In the genomic region with DNA sequence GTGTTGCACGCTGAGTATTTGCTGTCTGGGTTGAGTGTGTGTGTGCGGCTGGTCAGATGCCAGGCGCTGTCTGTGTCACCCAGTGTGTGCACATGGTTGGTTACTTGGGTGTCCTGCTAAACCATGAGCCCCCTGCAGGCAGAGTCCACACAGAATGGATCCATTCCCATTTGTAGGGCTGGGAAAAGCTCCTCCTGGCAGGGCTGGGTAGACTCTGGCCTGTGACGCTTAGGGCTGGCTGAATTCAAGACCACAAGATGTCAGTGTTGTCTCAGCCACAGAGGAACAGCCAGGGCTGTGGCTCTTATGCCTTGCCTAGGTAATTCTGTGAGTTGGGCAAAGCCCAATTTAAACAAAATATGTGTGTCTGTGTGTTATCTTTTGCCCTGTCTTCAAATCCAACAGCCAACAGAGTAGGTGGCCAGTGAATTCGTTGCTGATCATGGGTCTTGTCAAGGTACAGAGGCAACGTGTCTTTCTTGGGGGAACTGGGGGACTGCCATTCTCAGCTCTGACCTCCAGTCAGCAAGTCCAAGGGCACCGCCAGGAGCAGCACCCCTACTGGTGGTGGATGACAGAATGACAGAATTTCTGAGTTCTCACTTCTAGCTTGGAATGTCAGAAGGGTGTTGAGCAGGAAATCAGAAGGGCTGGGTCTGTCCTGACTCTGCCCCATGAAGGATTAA, we compare ENCODE assay signal across 8 cellular contexts.
DNase-seq lines count a peak whose midpoint lies in the region; ATAC-seq and TF ChIP-seq lines count a peak whose summit lies in the region.

No MANE protein-coding gene starts in this region.

- TF ChIP-seq CTCF in kidney epithelial cell (IDR thresholded peaks at IDR 0.05; ENCODE audit: insufficient read depth, low read length, poor library complexity, severe bottlenecking) = peak; percentile 17

- H3K36me3 Mint-ChIP-seq in activated T-helper 17 cell treated with anti-CD3 and anti-CD28 coated beads, Interleukin-2, amount 50 U/mL, for 72 hours (ENCODE audit: low read depth) = no peaks in the 10 kb centered on the region

- no peaks in the 10 kb centered on the region for H3K4me1 Mint-ChIP-seq in activated T-helper 17 cell treated with anti-CD3 and anti-CD28 coated beads, Interleukin-2, amount 50 U/mL, for 72 hours

- DNase-seq in DMS153 treated with DMSO at 0.1 percent for 48 hours (lab: John Stamatoyannopoulos, UW; ENCODE audit: unreplicated experiment) (peak; percentile 63), NCI-H128 (lab: John Stamatoyannopoulos, UW; ENCODE audit: unreplicated experiment) (peak; percentile 2), kidney epithelial cell (ENCODE audit: low read depth) (no peak)
- no peak for DNase-seq in stimulated activated CD4-positive, alpha-beta T cell treated with anti-CD3 and anti-CD28 coated beads, Interleukin-2, amount 100 ng/mL, for 48 hours
- DNase-seq in activated CD4-positive, alpha-beta T cell treated with anti-CD3 and anti-CD28 coated beads for 1 hour = no peak

- no peaks in the 10 kb centered on the region for H3K9me3 Mint-ChIP-seq in activated T-helper 17 cell treated with anti-CD3 and anti-CD28 coated beads, Interleukin-2, amount 50 U/mL, for 72 hours

- H3K27me3 ChIP-seq in kidney epithelial cell (ENCODE audit: control insufficient read depth, insufficient read depth, low read length) = no peaks in the 10 kb centered on the region

- H3K27ac Mint-ChIP-seq in activated T-helper 17 cell treated with anti-CD3 and anti-CD28 coated beads, Interleukin-2, amount 50 U/mL, for 72 hours = no peak overlapping the region

- ATAC-seq in GM21786 (IDR thresholded peaks at IDR 0.05; ENCODE audit: unreplicated experiment) (peak; percentile 56), GM21737 (IDR thresholded peaks at IDR 0.05; ENCODE audit: unreplicated experiment) (no peak)
- ATAC-seq in activated T-helper 17 cell treated with anti-CD3 and anti-CD28 coated beads, Interleukin-2, amount 50 U/mL, for 72 hours (replicated peaks) = peak; percentile 19

- H3K27me3 Mint-ChIP-seq in activated T-helper 17 cell treated with anti-CD3 and anti-CD28 coated beads, Interleukin-2, amount 50 U/mL, for 72 hours = peaks cover 16% of the 10 kb centered on the region

- no peaks in the 10 kb centered on the region for H3K36me3 ChIP-seq in kidney epithelial cell (ENCODE audit: control insufficient read depth, insufficient read depth, low read length)

- no peak overlapping the region for H3K4me3 ChIP-seq in kidney epithelial cell (ENCODE audit: low read depth, low read length)

- no peak overlapping the region for H3K4me3 Mint-ChIP-seq in activated T-helper 17 cell treated with anti-CD3 and anti-CD28 coated beads, Interleukin-2, amount 50 U/mL, for 72 hours

Comparison
In these comparisons a context has a peak if more than half of its experiments do, and no peak if none do; other contexts are left out.
1. DNase-seq: peak in DMS153 treated with DMSO at 0.1 percent for 48 hours (single experiment) and NCI-H128 (single experiment); none in kidney epithelial cell (single experiment), stimulated activated CD4-positive, alpha-beta T cell treated with anti-CD3 and anti-CD28 coated beads, Interleukin-2, amount 100 ng/mL, for 48 hours (0 of 2) and activated CD4-positive, alpha-beta T cell treated with anti-CD3 and anti-CD28 coated beads for 1 hour (single experiment).